ENCODE assay signal across 11 cellular contexts in the genomic region with DNA sequence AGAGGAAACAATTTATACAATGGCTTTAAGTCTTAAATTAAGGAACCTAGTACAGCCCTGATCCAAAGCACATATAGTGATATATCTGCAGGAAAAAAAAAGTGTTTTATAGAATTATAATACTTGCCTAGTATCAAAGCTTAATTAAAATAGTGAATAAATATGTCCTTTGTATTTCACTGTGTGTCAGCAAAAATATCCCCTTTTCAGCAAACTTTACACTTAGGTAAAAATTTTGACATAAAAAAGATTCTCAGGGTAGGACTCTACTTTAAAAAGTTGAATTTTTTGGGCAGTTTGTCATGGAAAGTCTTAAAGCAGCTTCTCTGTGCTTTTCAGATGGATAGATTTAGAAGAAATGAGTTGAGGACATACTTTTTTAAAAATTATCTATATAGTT. TPM values are rescaled to one million over a fixed set of nuclear protein-coding genes. Genes with fewer than 3 reads are reported as not detected.
"Had no signal": no experiment of that assay in that cellular context is flagged by ENCODE, and none has a peak within 500 bp of the region (broad histone marks: within the 10 kb centered on the region; RNA-seq: fewer than 3 reads in every experiment).

No MANE protein-coding gene starts in this region.

- H3K9ac ChIP-seq: GM23248 had no signal

- H3K27ac Mint-ChIP-seq: GM23338, H9, HFFc6 had no signal

- ATAC-seq: GM23338, HCT116 had no signal

- FAIRE-seq: H1, H54 had no signal

- H2AFZ ChIP-seq: GM23248, GM23338 had no signal

- H3K36me3 ChIP-seq: HAP-1 had no signal

- H3K4me3 Mint-ChIP-seq: GM23338, H9, HFFc6 had no signal

- H3K4me3 ChIP-seq: GM23248, GM23338, HAP-1 had no signal

- H3K27ac ChIP-seq: GM23248 had no signal

- H3K9me3 Mint-ChIP-seq: GM23338, H9 had no signal

- H3K9me3 ChIP-seq: HAP-1 had no signal

- H3K4me1 ChIP-seq: HAP-1 had no signal

- DNase-seq: GM23248, GOT3, H7, H9, HCEC 1CT, HFFc6 had no signal

- H3K4me1 Mint-ChIP-seq: GM23338, H9 had no signal

- H3K4me2 ChIP-seq: GM23338 had no signal

RNA-seq across cellular contexts. Expression of a gene that starts 12.7 kb away (rescaled TPM):
- total RNA-seq: GM23248, HFFc6 had no signal
- polyA plus RNA-seq: GM23248 had no signal
